17 cellular contexts compared by ENCODE assay signal in the genomic region with DNA sequence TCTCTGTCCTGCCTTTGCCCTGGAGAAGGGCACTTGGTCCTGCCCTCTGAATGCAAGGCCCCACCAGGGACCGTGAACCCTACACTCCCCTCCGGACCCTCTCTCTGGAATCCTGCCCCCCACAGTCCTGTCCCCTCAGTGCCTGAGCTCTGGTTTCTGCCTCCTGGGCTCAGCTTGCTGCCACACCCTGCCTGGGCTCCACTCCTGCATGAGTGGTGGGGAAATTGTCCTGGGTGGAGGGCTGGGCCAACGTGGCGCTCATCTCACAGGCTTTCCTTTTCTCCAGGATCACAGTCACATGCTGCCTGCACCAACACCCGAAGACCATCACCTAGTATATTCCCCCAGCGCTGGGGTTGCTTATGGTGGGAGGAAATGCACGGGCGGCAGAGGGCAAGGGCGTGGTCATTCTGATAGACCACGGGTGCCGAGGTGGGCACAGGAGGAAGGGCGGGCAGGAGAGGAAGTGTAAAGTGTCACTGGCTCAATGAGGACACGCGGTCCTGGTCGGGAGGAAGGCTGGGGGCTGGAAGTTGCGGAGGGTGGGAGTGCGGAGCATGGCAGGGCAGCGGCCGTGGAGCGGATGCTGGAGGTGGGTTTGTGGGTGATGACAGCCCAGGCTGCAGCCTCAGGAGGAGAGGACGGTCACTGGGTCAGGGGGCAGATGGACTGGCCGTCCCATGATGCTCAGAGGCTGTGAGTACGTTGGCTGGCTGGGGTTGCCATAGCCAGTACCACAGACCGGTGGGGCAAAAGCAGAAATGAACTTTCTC.
DNase-seq lines count a peak whose midpoint lies in the region; ATAC-seq and TF ChIP-seq lines count a peak whose summit lies in the region.
"Had no signal": no experiment of that assay in that cellular context is flagged by ENCODE, and none has a peak within 500 bp of the region (broad histone marks: within the 10 kb centered on the region; RNA-seq: fewer than 3 reads in every experiment).

No MANE protein-coding gene starts in this region.

- ATAC-seq in left lung, result no peak
- ATAC-seq in sciatic nerve, result no peak
- ATAC-seq: GM23338, PC-3 had no signal

- no peak for TF ChIP-seq CTCF in left lung (IDR thresholded peaks at IDR 0.05)

- intact Hi-C loops in left lung (cut with DNase I), result no loop called here
- intact Hi-C loops in sciatic nerve (cut with DNase I), result no loop called here

- no peak overlapping the region for H3K4me3 ChIP-seq in left lung
- H3K4me3 ChIP-seq: GM23338 had no signal

- H3K36me3 ChIP-seq in left lung, result no peaks in the 10 kb centered on the region

- H3K27me3 ChIP-seq in left lung, result peaks cover 0 to 8% of the 10 kb centered on the region in 2 donors

- peak; percentile 1 for DNase-seq in stimulated activated CD4-positive, alpha-beta T cell treated with anti-CD3 and anti-CD28 coated beads, Interleukin-4, amount 100 ng/mL, for 24 hours
- DNase-seq in stimulated activated CD4-positive, alpha-beta T cell treated with anti-CD3 and anti-CD28 coated beads, Interleukin-4, amount 100 ng/mL, for 1 hour, result no peak
- DNase-seq in left lung, result peak; percentile 20 to 62
- peak; percentile 42 for DNase-seq in sciatic nerve (ENCODE audit: low spot score)
- no peak for DNase-seq in nucleus accumbens (lab: John Stamatoyannopoulos, UW)
- DNase-seq in NCI-H2227 (lab: John Stamatoyannopoulos, UW; ENCODE audit: unreplicated experiment), result no peak
- DNase-seq in glomerular visceral epithelial cell (ENCODE audit: extremely low spot score), result no peak
- DNase-seq: CD4-positive, alpha-beta memory T cell; DND-41; GDM1; KBM-7; NCI-H2107; NCI-H345; NCI-H69; NK-92 treated with Interleukin-12 subunit alpha and Interleukin-12 subunit beta, amount 100 ng/mL, for 24 hours; PC-3 had no signal

- H3K27ac ChIP-seq in left lung, result no peak overlapping the region

- H3K4me1 ChIP-seq in left lung, result no peaks in the 10 kb centered on the region

- H3K9me3 ChIP-seq in left lung, result peaks cover 0 to 37% of the 10 kb centered on the region in 2 donors

Comparison
In these comparisons a context has a peak if more than half of its experiments do, and no peak if none do; other contexts are left out.
1. DNase-seq: peak in stimulated activated CD4-positive, alpha-beta T cell treated with anti-CD3 and anti-CD28 coated beads, Interleukin-4, amount 100 ng/mL, for 24 hours (single experiment), left lung (2 of 2) and sciatic nerve (single experiment); none in stimulated activated CD4-positive, alpha-beta T cell treated with anti-CD3 and anti-CD28 coated beads, Interleukin-4, amount 100 ng/mL, for 1 hour (single experiment), nucleus accumbens (0 of 56), NCI-H2227 (single experiment) and glomerular visceral epithelial cell (single experiment).